In the genomic region with DNA sequence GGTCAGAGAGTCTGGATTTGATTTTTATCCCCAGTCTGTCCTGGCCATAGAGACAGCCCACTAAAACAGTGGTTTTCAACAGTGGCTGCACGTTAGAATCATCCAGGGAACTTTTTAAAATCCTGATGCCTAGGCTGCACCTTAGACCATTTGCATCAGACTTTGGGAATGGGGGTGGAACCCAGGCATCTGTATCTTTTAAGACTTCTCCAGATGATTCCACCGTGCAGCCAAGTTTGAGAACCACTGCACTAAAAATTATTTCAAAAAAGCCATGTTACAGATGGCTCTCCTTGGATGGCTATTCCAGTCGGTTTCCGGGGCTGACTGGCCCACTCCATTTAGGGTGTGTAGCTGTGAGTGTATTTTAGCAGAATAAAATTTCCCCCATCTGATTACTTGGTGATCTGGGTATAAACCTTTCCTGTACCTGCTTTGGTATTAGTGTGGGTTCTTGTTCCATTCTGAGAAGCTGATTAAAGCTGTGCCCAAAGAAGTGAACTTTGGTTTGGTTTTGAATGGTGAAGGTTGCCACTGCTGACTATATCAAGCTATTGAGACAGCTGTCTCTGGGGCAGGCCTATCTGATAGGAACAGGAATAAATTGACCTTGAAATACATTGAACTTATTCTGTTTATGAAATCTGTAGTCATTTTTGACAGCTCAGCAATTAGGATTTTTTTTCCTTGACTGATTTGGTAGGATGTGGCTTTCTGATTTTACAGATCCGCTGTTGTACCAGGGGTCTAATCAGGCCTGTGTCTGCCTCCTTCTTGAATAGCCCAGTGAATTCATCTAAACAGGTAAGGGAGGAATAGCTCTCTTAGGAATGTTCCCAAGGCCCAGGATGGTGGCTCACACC, we compare ENCODE assay signal across 8 cellular contexts. TPM values are rescaled to one million over a fixed set of nuclear protein-coding genes. Genes with fewer than 3 reads are reported as not detected.
A peak's percentile ranks its signal among the peaks of the same experiment; 100 is the strongest.
DNase-seq lines count a peak whose midpoint lies in the region; ATAC-seq and TF ChIP-seq lines count a peak whose summit lies in the region.

No MANE protein-coding gene starts in this region.

- peak overlapping the region; percentile 70 to 91 (median 77) for H3K4me3 ChIP-seq in heart right ventricle
- peak overlapping the region; percentile 100 for H3K4me3 ChIP-seq in brain microvascular endothelial cell (ENCODE audit: low read depth, low read length)
- peak overlapping the region; percentile 73 to 94 for H3K4me3 ChIP-seq in vagina

- TF ChIP-seq CTCF in heart right ventricle (IDR thresholded peaks at IDR 0.05) (no peak), brain microvascular endothelial cell (IDR thresholded peaks at IDR 0.05; ENCODE audit: low read depth, low read length, missing control alignments) (no peak), mesothelial cell of epicardium (IDR thresholded peaks at IDR 0.05; ENCODE audit: unreplicated experiment) (no peak), vagina (IDR thresholded peaks at IDR 0.05) (no peak)

- H3K9me3 ChIP-seq in heart right ventricle (no peaks in the 10 kb centered on the region), vagina (no peaks in the 10 kb centered on the region)

- DNase-seq in heart right ventricle (no peak), left cardiac atrium (no peak), brain microvascular endothelial cell (no peak), mesothelial cell of epicardium (ENCODE audit: low spot score in 2 of 2, unreplicated experiment in 2 of 2) (no peak), vagina (ENCODE audit: extremely low spot score in 2 of 2) (no peak), NCI-H446 treated with DMSO at 0.1 percent for 48 hours (lab: John Stamatoyannopoulos, UW) (no peak), medulla oblongata (ENCODE audit: extremely low spot score) (no peak), DMS79 treated with DMSO at 0.1 percent for 48 hours (lab: John Stamatoyannopoulos, UW) (no peak)

- H3K27ac Mint-ChIP-seq in mesothelial cell of epicardium, result no peak overlapping the region

- no peaks in the 10 kb centered on the region for H3K27me3 Mint-ChIP-seq in mesothelial cell of epicardium (ENCODE audit: low read depth)

- in situ Hi-C loops in brain microvascular endothelial cell (cut with HindIII; ENCODE audit: low pct_ligation_motif_present, low sequenced_read_pairs), result no loop called here

- H3K4me3 Mint-ChIP-seq in mesothelial cell of epicardium, result peak overlapping the region; percentile 92

- 55 to 58% methylated on average over 5 of the region's 5 CpGs for WGBS in heart right ventricle, 2 donors

- H3K27me3 ChIP-seq in heart right ventricle (no peaks in the 10 kb centered on the region), brain microvascular endothelial cell (replicated peaks) (no peaks in the 10 kb centered on the region), vagina (no peaks in the 10 kb centered on the region)

- H3K4me1 Mint-ChIP-seq in mesothelial cell of epicardium, result peaks cover 16% of the 10 kb centered on the region

- peaks cover 0 to 29% (median 24%) of the 10 kb centered on the region in 9 donors for H3K4me1 ChIP-seq in heart right ventricle
- peaks cover 23% of the 10 kb centered on the region for H3K4me1 ChIP-seq in vagina

- ATAC-seq in heart right ventricle (no peak), left cardiac atrium (no peak)

- H3K9me3 Mint-ChIP-seq in mesothelial cell of epicardium, result no peaks in the 10 kb centered on the region

- H3K27ac ChIP-seq in heart right ventricle (peak overlapping the region in 9 of 10 donors; percentile 82 to 93 (median 88)), brain microvascular endothelial cell (no peak overlapping the region), vagina (no peak overlapping the region)

- H3K36me3 Mint-ChIP-seq in mesothelial cell of epicardium, result peaks cover 12% of the 10 kb centered on the region

- TF ChIP-seq POLR2A in vagina (IDR thresholded peaks at IDR 0.05), result no peak

- intact Hi-C loops in heart right ventricle (cut with DNase I), result loop anchor here in 5 of 10 donors (1.0 to 10.0 kb wide), 4 partner anchors 14 to 141 kb away; a partner anchor contains a TSS
- intact Hi-C loops in left cardiac atrium (cut with DNase I), result no loop called here
- intact Hi-C loops in vagina (cut with DNase I), result no loop called here

- H3K36me3 ChIP-seq in heart right ventricle (peaks cover 0 to 45% (median 26%) of the 10 kb centered on the region in 9 donors), brain microvascular endothelial cell (replicated peaks) (peaks cover 14% of the 10 kb centered on the region), vagina (peaks cover 0 to 19% of the 10 kb centered on the region in 2 donors)

RNA-seq across cellular contexts. Expression of a gene that starts 1.3 kb away (rescaled TPM):
- 100 to 1,000 TPM; 299 to 556 (median 416) TPM for total RNA-seq in heart right ventricle
- polyA plus RNA-seq in heart right ventricle, result 100 to 1,000 TPM; 775 to 951 TPM
- 100 to 1,000 TPM; 356 to 396 TPM for total RNA-seq in left cardiac atrium
- 45.1 to 48.7 TPM (median 48.0 TPM) in 3 replicates for total RNA-seq in mesothelial cell of epicardium
- 90.8 TPM for total RNA-seq in vagina

RNA-seq across cellular contexts. Expression of a gene that starts 14.3 kb away (rescaled TPM):
- total RNA-seq in heart right ventricle (10 to 100 TPM; 31.4 to 47.5 (median 38.8) TPM), left cardiac atrium (10 to 100 TPM; 42.7 to 51.7 TPM), mesothelial cell of epicardium (85.8 to 89.8 TPM (median 88.1 TPM) in 3 replicates), vagina (67.3 TPM)
- polyA plus RNA-seq in heart right ventricle, result 10 to 100 TPM; 15.5 to 36.2 TPM

RNA-seq across cellular contexts. Expression of a gene that starts 50.8 kb away (rescaled TPM):
- 100 to 1,000 TPM in 6 of 10 donors, 10 to 100 TPM in 4; 90.0 to 111 (median 104) TPM for total RNA-seq in heart right ventricle
- 100 to 1,000 TPM; 176 to 196 TPM for polyA plus RNA-seq in heart right ventricle
- total RNA-seq in left cardiac atrium, result 100 to 1,000 TPM in 1 of 2 donors, 10 to 100 TPM in 1; 94.7 to 109 TPM
- 78.6 to 91.5 TPM (median 88.0 TPM) in 3 replicates for total RNA-seq in mesothelial cell of epicardium
- 64.1 TPM for total RNA-seq in vagina

Comparison
In these comparisons a context has a peak if more than half of its experiments do, and no peak if none do; other contexts are left out.
1. H3K27ac ChIP-seq: peak in heart right ventricle (9 of 10); none in brain microvascular endothelial cell (single experiment) and vagina (single experiment).
2. Peak in every context shown above with its lines, with median percentiles within 50 percentile points of each other: H3K4me3 ChIP-seq.